ENCODE assay signal across 20 cellular contexts in genomic region chr12:32488132-32488531, GRCh38.
A peak's percentile ranks its signal among the peaks of the same experiment; 100 is the strongest.
DNase-seq lines count a peak whose midpoint lies in the region; FAIRE-seq and TF ChIP-seq lines count a peak whose summit lies in the region.
"Had no signal": no experiment of that assay in that cellular context is flagged by ENCODE, and none has a peak within 500 bp of the region (broad histone marks: within the 10 kb centered on the region; RNA-seq: fewer than 3 reads in every experiment).

No MANE protein-coding gene starts in this region.

- intact Hi-C loops in stomach (cut with DNase I; ENCODE audit: low total_unique reads): no loop called here

- H3K27me3 ChIP-seq in osteoblast (ENCODE audit: insufficient read depth, low read length): no peaks in the 10 kb centered on the region
- H3K27me3 ChIP-seq in stomach: no peaks in the 10 kb centered on the region
- H3K27me3 ChIP-seq: BE2C had no signal

- no peaks in the 10 kb centered on the region for H3K36me3 ChIP-seq in HEK293 (ENCODE audit: control insufficient read depth in 2 of 2, insufficient read depth in 1 of 2, low read length in 2 of 2)
- no peaks in the 10 kb centered on the region for H3K36me3 ChIP-seq in osteoblast (ENCODE audit: insufficient read depth, low read length)
- H3K36me3 ChIP-seq in stomach: no peaks in the 10 kb centered on the region
- H3K36me3 ChIP-seq: BE2C had no signal

- no peak for TF ChIP-seq EP300 in stomach (IDR thresholded peaks at IDR 0.05)

- no peaks in the 10 kb centered on the region for H4K20me1 ChIP-seq in osteoblast (ENCODE audit: insufficient read depth, low read length)

- TF ChIP-seq CTCF in HEK293 (tag by site-specific recombination; IDR thresholded peaks at IDR 0.05): no peak
- no peak for TF ChIP-seq CTCF in osteoblast (IDR thresholded peaks at IDR 0.05; ENCODE audit: extremely low read depth, low read depth, low read length)
- TF ChIP-seq CTCF in stomach (IDR thresholded peaks at IDR 0.05): no peak

- DNase-seq in osteoblast (ENCODE audit: insufficient read length, low spot score, missing footprints) (peak; percentile 26), stomach (no peak), globus pallidus (ENCODE audit: low spot score) (no peak)
- DNase-seq in stimulated activated CD8-positive, alpha-beta memory T cell treated with anti-CD3 and anti-CD28 coated beads, Interleukin-4, amount 100 ng/mL, for 48 hours: no peak
- DNase-seq in activated CD4-positive, alpha-beta T cell treated with anti-CD3 and anti-CD28 coated beads, Interleukin-2, amount 50 U/mL, for 48 hours: no peak
- DNase-seq: ACHN; BE2C; C1 segment of cervical spinal cord; Caco-2; CD4-positive, alpha-beta T cell; DMS79; GDM1; HCEC 1CT; HFFc6 had no signal

- no peaks in the 10 kb centered on the region for H3K79me2 ChIP-seq in osteoblast (ENCODE audit: insufficient read depth, low read length)

- H3K27ac ChIP-seq in HEK293 (ENCODE audit: extremely low read depth, low read depth, low read length): no peak overlapping the region
- H3K27ac ChIP-seq in osteoblast (ENCODE audit: low read depth, low read length): no peak overlapping the region
- H3K27ac ChIP-seq in stomach: peak overlapping the region in 3 of 5 donors; percentile 10 to 79 (median 78)
- H3K27ac ChIP-seq: HL-60 had no signal

- POLR2A ChIA-PET in HEK293 (lab: Yijun Ruan, JAX): no interaction called here

- TF ChIP-seq POLR2A in stomach (IDR thresholded peaks at IDR 0.05): no peak

- peak; percentile 55 for FAIRE-seq in A204.1 (lab: Jason Lieb, UNC)
- FAIRE-seq: D721Med, H54 had no signal

- no peak overlapping the region for H2AFZ ChIP-seq in osteoblast (ENCODE audit: low read length)
- H2AFZ ChIP-seq: GM23338 had no signal

- H3K4me3 ChIP-seq in HEK293 (ENCODE audit: low read depth, low read length): no peak overlapping the region
- H3K4me3 ChIP-seq in osteoblast (ENCODE audit: insufficient read depth, low read length): no peak overlapping the region
- no peak overlapping the region for H3K4me3 ChIP-seq in stomach
- H3K4me3 ChIP-seq: GM23338 had no signal

- no peak overlapping the region for H3K4me2 ChIP-seq in osteoblast (ENCODE audit: insufficient read depth, low read length)
- H3K4me2 ChIP-seq: GM23338 had no signal

- H3K9me3 ChIP-seq in HEK293 (ENCODE audit: control insufficient read depth, insufficient read depth, low read depth, low read length): no peaks in the 10 kb centered on the region
- H3K9me3 ChIP-seq in osteoblast (ENCODE audit: low read depth, low read length): no peaks in the 10 kb centered on the region
- H3K9me3 ChIP-seq in stomach: no peaks in the 10 kb centered on the region
- H3K9me3 ChIP-seq: BE2C, Caco-2 had no signal

- H3K4me1 ChIP-seq in HEK293 (ENCODE audit: control insufficient read depth, insufficient read depth, low read length) (0 out of 2 replicates have a peak, but pooled peaks cover 2% of the 10 kb centered on the region), osteoblast (ENCODE audit: insufficient read depth, low read length) (no peaks in the 10 kb centered on the region), stomach (peaks cover 7 to 79% (median 40%) of the 10 kb centered on the region in 4 donors)
- H3K4me1 ChIP-seq: BE2C had no signal

- 23 to 57% (median 33%) methylated on average over 2 of the region's 2 CpGs for WGBS in stomach, 5 donors

- CTCF ChIA-PET in HEK293 (lab: Yijun Ruan, JAX): interaction anchor here (0.7 kb wide), 1 partner anchor 168 kb away, joined by 3 read pairs; no protein-coding TSS in a partner anchor

TF ChIP-seq in HEK293, 187 proteins besides CTCF, POLR2A, EP300 and RAD21:
- TF ChIP-seq, protein P1, sequence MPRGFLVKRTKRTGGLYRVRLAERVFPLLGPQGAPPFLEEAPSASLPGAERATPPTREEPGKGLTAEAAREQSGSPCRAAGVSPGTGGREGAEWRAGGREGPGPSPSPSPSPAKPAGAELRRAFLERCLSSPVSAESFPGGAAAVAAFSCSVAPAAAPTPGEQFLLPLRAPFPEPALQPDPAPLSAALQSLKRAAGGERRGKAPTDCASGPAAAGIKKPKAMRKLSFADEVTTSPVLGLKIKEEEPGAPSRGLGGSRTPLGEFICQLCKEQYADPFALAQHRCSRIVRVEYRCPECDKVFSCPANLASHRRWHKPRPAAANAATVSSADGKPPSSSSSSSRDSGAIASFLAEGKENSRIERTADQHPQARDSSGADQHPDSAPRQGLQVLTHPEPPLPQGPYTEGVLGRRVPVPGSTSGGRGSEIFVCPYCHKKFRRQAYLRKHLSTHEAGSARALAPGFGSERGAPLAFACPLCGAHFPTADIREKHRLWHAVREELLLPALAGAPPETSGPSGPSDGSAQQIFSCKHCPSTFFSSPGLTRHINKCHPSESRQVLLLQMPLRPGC (tag by site-specific recombination; IDR thresholded peaks at IDR 0.05): no peak
- TF ChIP-seq ZNF645 (tag by site-specific recombination; IDR thresholded peaks at IDR 0.05) (no peak), ZBTB7A (tag by site-specific recombination; IDR thresholded peaks at IDR 0.05; ENCODE audit: low read depth) (no peak), ZNF214 (tag by site-specific recombination; IDR thresholded peaks at IDR 0.05; ENCODE audit: borderline replicate concordance) (no peak), PRDM6 (tag by site-specific recombination; IDR thresholded peaks at IDR 0.05) (peak; percentile 28), ZNF23 (tag by site-specific recombination; IDR thresholded peaks at IDR 0.05; ENCODE audit: borderline replicate concordance) (no peak)
TF ChIP-seq in HEK293: peak in this region for 1.

Comparison
In these comparisons a context has a peak if more than half of its experiments do, and no peak if none do; other contexts are left out.
1. H3K27ac ChIP-seq: peak in stomach (3 of 5); none in HEK293 (single experiment) and osteoblast (single experiment).